Comparison of ENCODE assay signal across 15 cellular contexts in genomic region chr21:41545500-41546359, GRCh38. TPM values are rescaled to one million over a fixed set of nuclear protein-coding genes. Genes with fewer than 3 reads are reported as not detected.
"Had no signal": no experiment of that assay in that cellular context is flagged by ENCODE, and none has a peak within 500 bp of the region (broad histone marks: within the 10 kb centered on the region; RNA-seq: fewer than 3 reads in every experiment).

No MANE protein-coding gene starts in this region.

- H3K36me3 Mint-ChIP-seq: activated naive CD4-positive, alpha-beta T cell treated with anti-CD3 and anti-CD28 coated beads, Interleukin-2, amount 10 ng/mL, durations not matched to agents 7 days and 5 days had no signal

- ATAC-seq: pancreas had no signal

- H3K9me3 ChIP-seq: ascending aorta, breast epithelium, pancreas, sigmoid colon, thoracic aorta had no signal

- H3K36me3 ChIP-seq: ascending aorta, breast epithelium, pancreas, sigmoid colon, thoracic aorta had no signal

- H3K4me3 ChIP-seq: ascending aorta, breast epithelium, pancreas, sigmoid colon, thoracic aorta had no signal

- H3K4me1 Mint-ChIP-seq: activated naive CD4-positive, alpha-beta T cell treated with anti-CD3 and anti-CD28 coated beads, Interleukin-2, amount 10 ng/mL, durations not matched to agents 7 days and 5 days had no signal

- H3K9me3 Mint-ChIP-seq: activated naive CD4-positive, alpha-beta T cell treated with anti-CD3 and anti-CD28 coated beads, Interleukin-2, amount 10 ng/mL, durations not matched to agents 7 days and 5 days; activated T-helper 2 cell treated with anti-CD3 and anti-CD28 coated beads, Interferon-gamma antibody, Interleukin-2, Interleukin-4, amounts not matched to agents 10 μg/mL and 5 μg/mL and 100 μg/mL, durations not matched to agents 14 hours and 24 hours and 36 hours; dendritic cell treated with granulocyte-macrophage colony-stimulating factor and Interleukin-4, amounts not matched to agents 40 ng/mL and 50 ng/mL, for 4 days had no signal

- H3K27ac Mint-ChIP-seq: activated naive CD4-positive, alpha-beta T cell treated with anti-CD3 and anti-CD28 coated beads, Interleukin-2, amount 10 ng/mL, durations not matched to agents 7 days and 5 days; activated T-helper 2 cell treated with anti-CD3 and anti-CD28 coated beads, Interferon-gamma antibody, Interleukin-2, Interleukin-4, amounts not matched to agents 10 μg/mL and 5 μg/mL and 100 μg/mL, durations not matched to agents 14 hours and 24 hours and 36 hours; dendritic cell treated with granulocyte-macrophage colony-stimulating factor and Interleukin-4, amounts not matched to agents 40 ng/mL and 50 ng/mL, for 4 days had no signal

- H3K4me1 ChIP-seq: ascending aorta, breast epithelium, sigmoid colon had no signal

- H3K4me3 Mint-ChIP-seq: activated naive CD4-positive, alpha-beta T cell treated with anti-CD3 and anti-CD28 coated beads, Interleukin-2, amount 10 ng/mL, durations not matched to agents 7 days and 5 days; dendritic cell treated with granulocyte-macrophage colony-stimulating factor and Interleukin-4, amounts not matched to agents 40 ng/mL and 50 ng/mL, for 4 days had no signal

- H3K27ac ChIP-seq: ascending aorta, breast epithelium, pancreas, sigmoid colon, thoracic aorta had no signal

- H3K27me3 ChIP-seq: ascending aorta, breast epithelium, pancreas had no signal

- DNase-seq: activated CD4-positive, alpha-beta T cell treated with anti-CD3 and anti-CD28 coated beads, Interleukin-2, amount 50 U/mL, for 48 hours; activated naive CD4-positive, alpha-beta T cell treated with anti-CD3 and anti-CD28 coated beads, Interleukin-2, amount 10 ng/mL, durations not matched to agents 7 days and 5 days; effector memory CD4-positive, alpha-beta T cell; head of caudate nucleus; kidney glomerular epithelial cell; pancreas; sigmoid colon; stimulated activated CD4-positive, alpha-beta T cell treated with anti-CD3 and anti-CD28 coated beads, Interleukin-1b, Interleukin-23, amount 100 ng/mL, for 48 hours had no signal

RNA-seq across cellular contexts. Expression of gene TMPRSS2, which starts 37.8 kb away (rescaled TPM):
- total RNA-seq: activated T-helper 2 cell treated with anti-CD3 and anti-CD28 coated beads, Interferon-gamma antibody, Interleukin-2, Interleukin-4, amounts not matched to agents 10 μg/mL and 5 μg/mL and 100 μg/mL, durations not matched to agents 14 hours and 24 hours and 36 hours; ascending aorta; frontal cortex had no signal
- polyA plus RNA-seq: fibroblast of lung had no signal
